8 cellular contexts compared by ENCODE assay signal in genomic region chr17:75289122-75289831, GRCh38. TPM values are rescaled to one million over a fixed set of nuclear protein-coding genes. Genes with fewer than 3 reads are reported as not detected.
A peak's percentile ranks its signal among the peaks of the same experiment; 100 is the strongest.
DNase-seq lines count a peak whose midpoint lies in the region; ATAC-seq, FAIRE-seq and TF ChIP-seq lines count a peak whose summit lies in the region.

TSS of gene SLC25A19 (minus strand) at chr17:75289433. CDS start at chr17:75286764, 2,669 bp downstream.

- peaks cover 41% of the 10 kb centered on the region for H3K4me1 Mint-ChIP-seq in activated T-cell treated with anti-CD3 and anti-CD28 coated beads, Interleukin-2, amount 50 U/mL, for 72 hours (ENCODE audit: low read depth)

- H3K9me2 ChIP-seq in DOHH2 (replicated peaks; ENCODE audit: control insufficient read depth, low read length): no peaks in the 10 kb centered on the region

- DNase-seq in RCC 7860 (ENCODE audit: low spot score) (peak; percentile 98), esophagus muscularis mucosa (ENCODE audit: extremely low spot score) (peak; percentile 99), myocyte (ENCODE audit: low read depth) (peak; percentile 99)
- peak; percentile 96 to 99 for DNase-seq in activated T-cell treated with anti-CD3 and anti-CD28 coated beads, Interleukin-2, amount 50 U/mL, for 72 hours
- peak; percentile 95 to 98 for DNase-seq in stimulated activated CD8-positive, alpha-beta memory T cell treated with anti-CD3 and anti-CD28 coated beads, Interleukin-7, amount 100 ng/mL, for 48 hours (ENCODE audit: extremely low read depth in 1 of 2, low read depth in 1 of 2)

- TF ChIP-seq CTCF in DOHH2 (IDR thresholded peaks at IDR 0.05; ENCODE audit: low read depth, low read length, poor library complexity, severe bottlenecking) (peak; percentile 23), esophagus muscularis mucosa (IDR thresholded peaks at IDR 0.05) (peak in 1 of 3 experiments; percentile 15)

- no peak for TF ChIP-seq EP300 in esophagus muscularis mucosa (IDR thresholded peaks at IDR 0.05)

- H3K4me2 ChIP-seq in DOHH2 (ENCODE audit: low read length): peak within 1 kb of the TSS; percentile 98

- no peaks in the 10 kb centered on the region for H4K20me1 ChIP-seq in DOHH2 (ENCODE audit: control insufficient read depth, insufficient read depth, low read depth, low read length)

- H3K27me3 ChIP-seq in DOHH2 (ENCODE audit: control insufficient read depth, low read length): no peaks in the 10 kb centered on the region
- no peaks in the 10 kb centered on the region for H3K27me3 ChIP-seq in esophagus muscularis mucosa

- H3K4me3 ChIP-seq in DOHH2 (ENCODE audit: low read length) (peak within 1 kb of the TSS; percentile 95), esophagus muscularis mucosa (peak within 1 kb of the TSS; percentile 64 to 88 (median 74))

- WGBS in esophagus muscularis mucosa: 0% methylated on average over 26 of the region's 65 CpGs

- H3K27me3 Mint-ChIP-seq in activated T-cell treated with anti-CD3 and anti-CD28 coated beads, Interleukin-2, amount 50 U/mL, for 72 hours (ENCODE audit: low read depth): no peaks in the 10 kb centered on the region

- H3K4me1 ChIP-seq in DOHH2 (ENCODE audit: control insufficient read depth, low read length) (peaks cover 23% of the 10 kb centered on the region), esophagus muscularis mucosa (peaks cover 9 to 17% (median 14%) of the 10 kb centered on the region in 4 donors)

- FAIRE-seq in RCC 7860 (lab: Jason Lieb, UNC): peak; percentile 83

- H3F3A ChIP-seq in DOHH2 (ENCODE audit: control insufficient read depth, insufficient read depth): peaks cover 21% of the 10 kb centered on the region

- H3K36me3 ChIP-seq in DOHH2 (ENCODE audit: control insufficient read depth, low read length) (peaks cover 41% of the 10 kb centered on the region), KOPT-K1 (ENCODE audit: insufficient read depth, low read length) (peaks cover 26% of the 10 kb centered on the region), esophagus muscularis mucosa (peaks cover 3 to 19% (median 14%) of the 10 kb centered on the region in 4 donors)

- peaks cover 4 to 7% of the 10 kb centered on the region in 2 donors for H3K36me3 Mint-ChIP-seq in activated T-cell treated with anti-CD3 and anti-CD28 coated beads, Interleukin-2, amount 50 U/mL, for 72 hours (ENCODE audit: insufficient read depth in 2 of 2)

- ATAC-seq in GM21786 (IDR thresholded peaks at IDR 0.05; ENCODE audit: unreplicated experiment): peak; percentile 90
- ATAC-seq in activated T-cell treated with anti-CD3 and anti-CD28 coated beads, Interleukin-2, amount 50 U/mL, for 72 hours (replicated peaks in 1 of 2): peak; percentile 92 to 93

- peak; percentile 55 for TF ChIP-seq POLR2A in esophagus muscularis mucosa (IDR thresholded peaks at IDR 0.05; ENCODE audit: low read depth)

- H3K9me3 ChIP-seq in DOHH2 (ENCODE audit: control insufficient read depth, insufficient read depth, low read length) (no peaks in the 10 kb centered on the region), KOPT-K1 (ENCODE audit: insufficient read depth, low read length, poor library complexity, severe bottlenecking) (no peaks in the 10 kb centered on the region), esophagus muscularis mucosa (no peaks in the 10 kb centered on the region)

- H3K4me3 Mint-ChIP-seq in activated T-cell treated with anti-CD3 and anti-CD28 coated beads, Interleukin-2, amount 50 U/mL, for 72 hours: peak within 1 kb of the TSS; percentile 98 to 99

- H3K27ac ChIP-seq in DOHH2 (ENCODE audit: low read depth, low read length): peak within 1 kb of the TSS; percentile 77
- peak within 1 kb of the TSS; percentile 71 for H3K27ac ChIP-seq in KOPT-K1 (ENCODE audit: low read depth, low read length, poor library complexity, severe bottlenecking)
- H3K27ac ChIP-seq in esophagus muscularis mucosa (replicated peaks in 1 of 4): peak within 1 kb of the TSS; percentile 85 to 96 (median 89)

- intact Hi-C loops in esophagus muscularis mucosa (cut with DNase I): loop anchor here (10.0 kb wide), 1 partner anchor 226 kb away; the partner anchor contains the start of genes CASKIN2 and TSEN54

- H3K79me2 ChIP-seq in DOHH2 (ENCODE audit: control insufficient read depth, low read length): peaks cover 44% of the 10 kb centered on the region

- H3K27ac Mint-ChIP-seq in activated T-cell treated with anti-CD3 and anti-CD28 coated beads, Interleukin-2, amount 50 U/mL, for 72 hours: peak within 1 kb of the TSS; percentile 99

- no peaks in the 10 kb centered on the region for H3K9me3 Mint-ChIP-seq in activated T-cell treated with anti-CD3 and anti-CD28 coated beads, Interleukin-2, amount 50 U/mL, for 72 hours

RNA-seq across cellular contexts. Expression of gene SLC25A19, which starts in this region (rescaled TPM):
- 10 to 100 TPM; 39.9 to 59.3 TPM for total RNA-seq in activated T-cell treated with anti-CD3 and anti-CD28 coated beads, Interleukin-2, amount 50 U/mL, for 72 hours
- total RNA-seq in esophagus muscularis mucosa: 10 to 100 TPM in 3 of 4 donors, 1 to 10 TPM in 1; 9.6 to 17.5 (median 15.2) TPM
- 3.3 and 7.5 TPM in 2 replicates for total RNA-seq in myocyte
- 13.1 TPM for polyA plus RNA-seq in myocyte (2012)

Comparison
In these comparisons a context has a peak if more than half of its experiments do, and no peak if none do; other contexts are left out.
1. Peak in every context shown above with its lines: DNase-seq, ATAC-seq, H3K4me3 ChIP-seq and H3K27ac ChIP-seq.